18 cellular contexts compared by ENCODE assay signal in the genomic region with DNA sequence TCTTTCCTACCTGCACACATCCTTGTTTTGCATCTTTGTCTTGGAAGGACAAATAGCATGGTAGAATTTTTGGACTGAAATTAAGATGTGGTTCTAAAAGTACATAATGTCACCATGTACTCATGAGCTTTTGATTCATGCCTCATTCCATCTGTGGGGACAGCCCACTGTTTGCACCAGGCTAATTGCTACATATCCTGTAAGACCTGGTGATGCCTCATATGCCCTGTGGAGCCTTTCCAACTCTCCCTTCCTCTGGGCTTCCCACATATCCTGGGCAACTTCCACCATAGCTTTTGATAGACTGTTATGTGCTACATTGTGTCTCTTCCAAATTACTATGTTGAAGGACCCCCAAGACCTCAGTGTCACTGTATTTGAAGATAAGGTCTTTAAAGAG.
"Had no signal": no experiment of that assay in that cellular context is flagged by ENCODE, and none has a peak within 500 bp of the region (broad histone marks: within the 10 kb centered on the region; RNA-seq: fewer than 3 reads in every experiment).

No MANE protein-coding gene starts in this region.

- H3K9me3 ChIP-seq: prostate gland, testis, upper lobe of left lung had no signal

- H3K36me3 ChIP-seq: brain microvascular endothelial cell, prostate gland, upper lobe of left lung had no signal

- ATAC-seq: activated CD4-positive, CD25-positive, alpha-beta regulatory T cell treated with anti-CD3 and anti-CD28 coated beads, Interleukin-2, amount 50 U/mL, for 24 hours; foreskin keratinocyte; right cardiac atrium had no signal

- H3K27ac ChIP-seq: brain microvascular endothelial cell, foreskin keratinocyte, prostate gland, testis, upper lobe of left lung had no signal

- H3K4me3 ChIP-seq: lung, prostate gland, smooth muscle cell, testis, upper lobe of left lung had no signal

- H3K4me2 ChIP-seq: smooth muscle cell had no signal

- H3K4me1 ChIP-seq: prostate gland, testis, upper lobe of left lung had no signal

- DNase-seq: activated CD4-positive, alpha-beta T cell treated with anti-CD3 and anti-CD28 coated beads, Interleukin-2, amount 50 U/mL, for 1 hour; activated CD8-positive, alpha-beta memory T cell treated with anti-CD3 and anti-CD28 coated beads for 24 hours; activated naive CD8-positive, alpha-beta T cell treated with anti-CD3 and anti-CD28 coated beads for 36 hours; anterior cingulate cortex; brain microvascular endothelial cell; cerebellar nuclear complex; erythroblast; foreskin keratinocyte; glutamatergic neuron; hypothalamus; midbrain; right cardiac atrium; testis; upper lobe of left lung had no signal

- H3K27me3 ChIP-seq: brain microvascular endothelial cell, foreskin keratinocyte, testis, upper lobe of left lung had no signal
